10 cellular contexts compared by ENCODE assay signal in the genomic region with DNA sequence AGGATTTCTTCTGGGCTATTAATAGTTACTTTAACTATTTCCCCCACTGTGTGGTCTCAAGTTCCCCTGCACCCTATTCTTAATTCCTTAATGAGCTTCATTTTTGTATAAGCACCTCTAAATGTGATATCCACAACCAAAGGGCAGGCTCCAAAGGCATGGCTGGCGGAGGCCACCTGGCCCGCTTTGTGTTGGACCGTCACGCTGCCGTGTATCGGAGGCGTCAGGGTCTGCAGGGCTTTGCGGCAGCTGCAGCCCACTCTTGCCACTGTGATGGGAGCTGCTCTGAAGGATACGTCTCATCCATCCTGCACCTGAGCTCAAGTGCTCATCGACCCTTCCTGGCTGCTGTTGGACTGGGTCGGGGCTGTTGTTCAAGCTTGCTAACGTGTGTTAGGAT.
DNase-seq lines count a peak whose midpoint lies in the region; ATAC-seq, FAIRE-seq and TF ChIP-seq lines count a peak whose summit lies in the region.
"Had no signal": no experiment of that assay in that cellular context is flagged by ENCODE, and none has a peak within 500 bp of the region (broad histone marks: within the 10 kb centered on the region; RNA-seq: fewer than 3 reads in every experiment).

No MANE protein-coding gene starts in this region.

- H2BK12ac ChIP-seq in mesenchymal stem cell (ENCODE audit: low read length in 2 of 2), result no peak overlapping the region

- H4K5ac ChIP-seq in IMR-90 (ENCODE audit: low read depth, low read length), result no peak overlapping the region

- no peak overlapping the region for H2AFZ ChIP-seq in IMR-90 (replicated peaks; ENCODE audit: low read length, poor library complexity)
- no peak overlapping the region for H2AFZ ChIP-seq in mesenchymal stem cell (ENCODE audit: low read depth, low read length)

- no peak for FAIRE-seq in D721Med (lab: Jason Lieb, UNC)

- TF ChIP-seq RAD21 in IMR-90 (IDR thresholded peaks at IDR 0.05; ENCODE audit: low read length), result no peak

- H3K56ac ChIP-seq in IMR-90 (ENCODE audit: extremely low read depth, insufficient read depth, low read length), result no peak overlapping the region

- H2AK5ac ChIP-seq in IMR-90 (ENCODE audit: low read depth, low read length) (peak overlapping the region; percentile 88), mesenchymal stem cell (ENCODE audit: low read length, severe bottlenecking) (no peak overlapping the region)

- H4K91ac ChIP-seq in IMR-90 (ENCODE audit: insufficient read depth, low read depth, low read length), result peak overlapping the region; percentile 57
- H4K91ac ChIP-seq in mesenchymal stem cell (ENCODE audit: low read length), result peak overlapping the region; percentile 52

- DNase-seq in IMR-90, result no peak
- no peak for DNase-seq in RWPE1 (ENCODE audit: low spot score)
- DNase-seq in mesenchymal stem cell, result no peak
- no peak for DNase-seq in HuH-7 (ENCODE audit: low spot score)
- DNase-seq in D721Med (ENCODE audit: insufficient read length, low spot score), result no peak
- DNase-seq: BE2C; NCI-H510A treated with DMSO at 0.1 percent for 48 hours; stimulated activated CD4-positive, alpha-beta T cell treated with anti-CD3 and anti-CD28 coated beads, Interleukin-1b, Interleukin-23, amount 100 ng/mL, for 48 hours had no signal

- TF ChIP-seq CTCF in IMR-90 (conservative IDR thresholded peaks at IDR 0.05; ENCODE audit: low read depth, low read length), result no peak
- no peak for TF ChIP-seq CTCF in RWPE1 (conservative IDR thresholded peaks at IDR 0.05; ENCODE audit: low read depth)
- no peak for TF ChIP-seq CTCF in D721Med (IDR thresholded peaks at IDR 0.05; ENCODE audit: insufficient read depth, missing control alignments)

- H3K9ac ChIP-seq in IMR-90 (ENCODE audit: low read depth, low read length) (no peak overlapping the region), mesenchymal stem cell (ENCODE audit: low read length) (peak overlapping the region; percentile 89), skeletal muscle tissue (ENCODE audit: low read depth in 1 of 3, low read length in 3 of 3) (peak overlapping the region; percentile 30 to 58 (median 57))

- POLR2A ChIA-PET in IMR-90 (lab: Charles Lee; ENCODE audit: unreplicated experiment), result no interaction called here
- POLR2A ChIA-PET in RWPE1 (lab: Yijun Ruan, JAX; ENCODE audit: low non-redundant PET), result interaction anchor here (0.5 kb wide), 1 partner anchor 177 kb away, joined by 4 read pairs; no protein-coding TSS in a partner anchor

- no peak overlapping the region; the same call in 1 of the 2 replicates for H3K14ac ChIP-seq in IMR-90 (replicated peaks; ENCODE audit: low read depth, low read length)
- H3K14ac ChIP-seq in mesenchymal stem cell (ENCODE audit: low read length in 2 of 2), result no peak overlapping the region

- peak overlapping the region in 1 of 2 experiments; percentile 12; a peak in 2 of 4 replicates for H4K8ac ChIP-seq in IMR-90 (ENCODE audit: low read depth in 2 of 2, low read length in 2 of 2)
- H4K8ac ChIP-seq in mesenchymal stem cell (ENCODE audit: low read length), result no peak overlapping the region

- H2BK120ac ChIP-seq in IMR-90 (ENCODE audit: low read depth, low read length), result peak overlapping the region; percentile 19
- H2BK120ac ChIP-seq in mesenchymal stem cell (ENCODE audit: low read depth, low read length), result no peak overlapping the region

- H3K23ac ChIP-seq in IMR-90 (ENCODE audit: low read depth, low read length) (peak overlapping the region; percentile 70; the same call in 1 of the 2 replicates), mesenchymal stem cell (ENCODE audit: low read length in 2 of 2) (no peak overlapping the region)

- H3K36me3 ChIP-seq in IMR-90 (ENCODE audit: control insufficient read depth, insufficient read depth, low read length), result no peaks in the 10 kb centered on the region
- H3K36me3 ChIP-seq in mesenchymal stem cell (ENCODE audit: control insufficient read depth in 1 of 2, insufficient read depth in 2 of 2, low read depth in 1 of 2, low read length in 2 of 2), result peaks cover 0 to 7% of the 10 kb centered on the region in 2 experiments
- no peaks in the 10 kb centered on the region for H3K36me3 ChIP-seq in skeletal muscle tissue (ENCODE audit: control insufficient read depth in 3 of 3, insufficient read depth in 3 of 3, low read length in 3 of 3)
- H3K36me3 ChIP-seq: BE2C had no signal

- H3K27ac ChIP-seq in IMR-90 (ENCODE audit: insufficient read depth, low read length) (peak overlapping the region; percentile 59), RWPE1 (0 out of 2 replicates have a peak overlapping the region, but pooled peaks have one; percentile 36), mesenchymal stem cell (ENCODE audit: low read length, poor library complexity, severe bottlenecking) (no peak overlapping the region), skeletal muscle tissue (ENCODE audit: low read depth, low read length) (peak overlapping the region; percentile 95)

- H3K4me3 ChIP-seq in IMR-90 (ENCODE audit: insufficient read depth, low read depth, low read length) (no peak overlapping the region), mesenchymal stem cell (ENCODE audit: insufficient read depth in 1 of 2, low read depth in 1 of 2, low read length in 2 of 2) (no peak overlapping the region), skeletal muscle tissue (ENCODE audit: low read length in 3 of 3) (peak overlapping the region; percentile 11 to 49 (median 41))

- H3K27me3 ChIP-seq in IMR-90 (ENCODE audit: control insufficient read depth, insufficient read depth, low read length) (no peaks in the 10 kb centered on the region), mesenchymal stem cell (ENCODE audit: control insufficient read depth in 1 of 2, insufficient read depth in 1 of 2, low read length in 2 of 2) (no peaks in the 10 kb centered on the region), skeletal muscle tissue (ENCODE audit: control insufficient read depth in 3 of 3, insufficient read depth in 3 of 3, low read length in 3 of 3) (no peaks in the 10 kb centered on the region)
- H3K27me3 ChIP-seq: BE2C had no signal

- H3K4ac ChIP-seq in IMR-90 (ENCODE audit: low read depth, low read length), result peak overlapping the region; percentile 68
- no peak overlapping the region for H3K4ac ChIP-seq in mesenchymal stem cell (ENCODE audit: low read depth in 1 of 2, low read length in 2 of 2)

- H3K4me2 ChIP-seq in IMR-90 (ENCODE audit: low read depth, low read length), result no peak overlapping the region
- H3K4me2 ChIP-seq in mesenchymal stem cell (ENCODE audit: low read length, poor library complexity, severe bottlenecking), result no peak overlapping the region

- 0 out of 2 replicates have a peak overlapping the region, but pooled peaks have one; percentile 20 for H2BK20ac ChIP-seq in IMR-90 (ENCODE audit: low read depth, low read length)

- peaks cover 9% of the 10 kb centered on the region; the same call in 1 of the 2 replicates for H4K20me1 ChIP-seq in IMR-90 (ENCODE audit: insufficient read depth, low read length)

- peak overlapping the region; percentile 73 for H2AK9ac ChIP-seq in IMR-90 (replicated peaks; ENCODE audit: low read depth, low read length, poor library complexity)

- ATAC-seq in IMR-90 (ENCODE audit: low read depth) (no peak), GM18858 (IDR thresholded peaks at IDR 0.05; ENCODE audit: unreplicated experiment) (no peak)

- H2BK15ac ChIP-seq in IMR-90 (ENCODE audit: low read depth, low read length) (no peak overlapping the region), mesenchymal stem cell (ENCODE audit: low read depth, poor library complexity, severe bottlenecking) (no peak overlapping the region)

- peaks cover 34 to 70% of the 10 kb centered on the region in 2 experiments for H3K79me1 ChIP-seq in IMR-90 (ENCODE audit: low read depth in 1 of 2, low read length in 2 of 2)
- H3K79me1 ChIP-seq in mesenchymal stem cell (replicated peaks; ENCODE audit: low read length, poor library complexity, severe bottlenecking), result peaks cover 19% of the 10 kb centered on the region

- no peak for TF ChIP-seq POLR2A in IMR-90 (IDR thresholded peaks at IDR 0.05; ENCODE audit: low read depth, low read length)

- H3K4me1 ChIP-seq in IMR-90 (ENCODE audit: control insufficient read depth, insufficient read depth, low read length) (peaks cover 18% of the 10 kb centered on the region), mesenchymal stem cell (ENCODE audit: control insufficient read depth, insufficient read depth, low read depth, low read length) (peaks cover 13% of the 10 kb centered on the region), skeletal muscle tissue (ENCODE audit: control insufficient read depth in 3 of 3, insufficient read depth in 3 of 3, low read length in 3 of 3) (peaks cover 55 to 57% (median 55%) of the 10 kb centered on the region in 3 donors)

- H2BK5ac ChIP-seq in IMR-90 (ENCODE audit: low read depth, low read length, poor library complexity, severe bottlenecking) (peak overlapping the region; percentile 75), mesenchymal stem cell (ENCODE audit: low read depth, low read length, poor library complexity, severe bottlenecking) (no peak overlapping the region)

- no peak overlapping the region; the same call in 1 of the 2 replicates for H3K18ac ChIP-seq in IMR-90 (ENCODE audit: low read depth, low read length)
- peak overlapping the region in 1 of 2 experiments; percentile 67 for H3K18ac ChIP-seq in mesenchymal stem cell (ENCODE audit: low read depth in 1 of 2, low read length in 2 of 2)

- WGBS in IMR-90 (ENCODE audit: extremely low coverage in 2 of 2, insufficient read length in 1 of 2), 2 experiments, result 100% methylated on average over 8 of the region's 12 CpGs; no CpG with 5 or more reads in 1 of the 2 experiments
- WGBS in mesenchymal stem cell, result 99% methylated on average over 11 of the region's 12 CpGs

- BruUV-seq in IMR-90 (replicated peaks; lab: Mats Ljungman, UMichigan), result no TSS peak

- CTCF ChIA-PET in IMR-90 (lab: Yijun Ruan, JAX) (interaction anchor here (0.7 to 1.0 kb wide), 2 partner anchors 10 to 91 kb away, joined by 3 to 4 read pairs; no protein-coding TSS in a partner anchor), RWPE1 (lab: Yijun Ruan, JAX) (no interaction called here)

- no peaks in the 10 kb centered on the region for H3K9me3 ChIP-seq in IMR-90 (ENCODE audit: control insufficient read depth, insufficient read depth, low read length)
- H3K9me3 ChIP-seq in mesenchymal stem cell (ENCODE audit: control insufficient read depth, low read length), result no peaks in the 10 kb centered on the region
- no peaks in the 10 kb centered on the region for H3K9me3 ChIP-seq in skeletal muscle tissue (ENCODE audit: control insufficient read depth in 3 of 3, low read length in 3 of 3)
- H3K9me3 ChIP-seq: BE2C had no signal

- in situ Hi-C loops in IMR-90 (cut with MboI; ENCODE audit: low sequenced_read_pairs), result loop anchor here (10.0 kb wide), 1 partner anchor 170 kb away; no protein-coding TSS in a partner anchor

- dilution Hi-C loops in IMR-90 (cut with HindIII; ENCODE audit: low sequenced_read_pairs, unreplicated experiment), result no loop called here

- intact Hi-C loops in IMR-90 (cut with micrococcal nuclease), result loop anchor here (5.0 to 10.0 kb wide), 3 partner anchors 68 to 320 kb away; no protein-coding TSS in a partner anchor

- peaks cover 17% of the 10 kb centered on the region for H3K9me1 ChIP-seq in IMR-90 (ENCODE audit: insufficient read depth, low read length)

TF ChIP-seq in IMR-90, 13 proteins besides CTCF, POLR2A, EP300 and RAD21 (continues in another document):
- TF ChIP-seq SMC3 (IDR thresholded peaks at IDR 0.05; ENCODE audit: low read depth, low read length) (no peak), MAFK (IDR thresholded peaks at IDR 0.05; ENCODE audit: low read depth, low read length) (no peak)

Comparison
In these comparisons a context has a peak if more than half of its experiments do, and no peak if none do; other contexts are left out.
1. H3K4me3 ChIP-seq: peak in skeletal muscle tissue (3 of 3); none in IMR-90 (single experiment) and mesenchymal stem cell (0 of 2).